19 cellular contexts compared by ENCODE assay signal in the genomic region with DNA sequence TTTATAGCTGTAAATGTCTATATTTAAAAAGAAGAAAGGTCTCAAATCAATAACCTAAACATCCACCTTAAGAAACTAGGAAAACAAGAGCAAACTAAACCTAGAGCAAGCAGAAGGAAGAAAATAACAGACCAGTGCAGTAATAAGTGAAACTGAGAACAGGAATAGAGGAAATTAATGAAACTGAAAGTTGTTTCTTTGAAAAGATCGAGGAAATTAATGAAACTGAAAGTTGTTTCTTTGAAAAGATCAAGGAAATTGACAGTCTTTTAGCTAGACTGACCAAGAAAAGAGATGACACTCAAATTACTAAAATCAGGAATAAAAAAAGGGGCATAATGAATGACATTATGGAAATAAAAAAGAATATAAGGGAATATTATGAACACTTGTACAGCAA. TPM values are rescaled to one million over a fixed set of nuclear protein-coding genes. Genes with fewer than 3 reads are reported as not detected.
DNase-seq lines count a peak whose midpoint lies in the region; ATAC-seq, FAIRE-seq and TF ChIP-seq lines count a peak whose summit lies in the region.
"Had no signal": no experiment of that assay in that cellular context is flagged by ENCODE, and none has a peak within 500 bp of the region (broad histone marks: within the 10 kb centered on the region; RNA-seq: fewer than 3 reads in every experiment).

No MANE protein-coding gene starts in this region.

- no peaks in the 10 kb centered on the region for H3K27me3 ChIP-seq in CD4-positive, alpha-beta T cell (ENCODE audit: control insufficient read depth, insufficient read depth, low read length)
- H3K27me3 ChIP-seq in right cardiac atrium (ENCODE audit: control insufficient read depth, insufficient read depth), result no peaks in the 10 kb centered on the region
- H3K27me3 ChIP-seq: BLaER1, esophagus muscularis mucosa, spleen had no signal

- peaks cover 43% of the 10 kb centered on the region for H3K4me1 Mint-ChIP-seq in CD4-positive, alpha-beta T cell (ENCODE audit: low read depth)
- H3K4me1 Mint-ChIP-seq in T-cell, result peaks cover 47 to 56% (median 53%) of the 10 kb centered on the region in 3 donors
- H3K4me1 Mint-ChIP-seq in dendritic cell treated with granulocyte-macrophage colony-stimulating factor and Interleukin-4, amounts not matched to agents 40 ng/mL and 50 ng/mL, for 4 days (ENCODE audit: low read depth), result peaks cover 23% of the 10 kb centered on the region
- H3K4me1 Mint-ChIP-seq: nephron progenitor cell had no signal

- H3K27me3 Mint-ChIP-seq in CD4-positive, alpha-beta T cell, result no peaks in the 10 kb centered on the region
- H3K27me3 Mint-ChIP-seq in T-cell, result no peaks in the 10 kb centered on the region
- peaks cover 57% of the 10 kb centered on the region for H3K27me3 Mint-ChIP-seq in dendritic cell treated with granulocyte-macrophage colony-stimulating factor and Interleukin-4, amounts not matched to agents 40 ng/mL and 50 ng/mL, for 4 days

- no peaks in the 10 kb centered on the region for H3K4me1 ChIP-seq in right cardiac atrium (ENCODE audit: control insufficient read depth, insufficient read depth, low read length)
- H3K4me1 ChIP-seq: BLaER1, esophagus muscularis mucosa, lower lobe of right lung had no signal

- H3K4me3 Mint-ChIP-seq in CD4-positive, alpha-beta T cell, result peak overlapping the region; percentile 74
- peak overlapping the region; percentile 55 to 75 (median 62) for H3K4me3 Mint-ChIP-seq in T-cell
- peak overlapping the region; percentile 63 for H3K4me3 Mint-ChIP-seq in dendritic cell treated with granulocyte-macrophage colony-stimulating factor and Interleukin-4, amounts not matched to agents 40 ng/mL and 50 ng/mL, for 4 days
- H3K4me3 Mint-ChIP-seq: nephron progenitor cell had no signal

- no peak for DNase-seq in CD4-positive, alpha-beta T cell
- DNase-seq in GM18507 (ENCODE audit: extremely low spot score, insufficient read length, low read depth) (no peak), T-cell (no peak), NCI-H128 (lab: John Stamatoyannopoulos, UW; ENCODE audit: unreplicated experiment) (no peak), right cardiac atrium (no peak), kidney tubule cell (ENCODE audit: low spot score) (no peak)
- DNase-seq: DMS79, dorsolateral prefrontal cortex, glutamatergic neuron, lower lobe of right lung, NCI-H1105 treated with DMSO at 0.1 percent for 48 hours, NCI-H226, nephron progenitor cell, spleen had no signal

- H3K9me3 Mint-ChIP-seq in CD4-positive, alpha-beta T cell, result peaks cover 2% of the 10 kb centered on the region
- H3K9me3 Mint-ChIP-seq in T-cell, result no peaks in the 10 kb centered on the region
- no peaks in the 10 kb centered on the region for H3K9me3 Mint-ChIP-seq in dendritic cell treated with granulocyte-macrophage colony-stimulating factor and Interleukin-4, amounts not matched to agents 40 ng/mL and 50 ng/mL, for 4 days

- POLR2A ChIA-PET in CD4-positive, alpha-beta T cell (lab: Charles Lee), result interaction anchor here (0.7 to 1.3 kb wide), 5 partner anchors 14 to 175 kb away, joined by 3 to 7 read pairs (median 5); partner anchors contain the start of gene SLFN5
- POLR2A ChIA-PET in T-cell (lab: Charles Lee), result no interaction called here

- peak overlapping the region; percentile 56 for H3K27ac Mint-ChIP-seq in CD4-positive, alpha-beta T cell
- H3K27ac Mint-ChIP-seq in T-cell, result peak overlapping the region; percentile 90
- no peak overlapping the region for H3K27ac Mint-ChIP-seq in dendritic cell treated with granulocyte-macrophage colony-stimulating factor and Interleukin-4, amounts not matched to agents 40 ng/mL and 50 ng/mL, for 4 days
- H3K27ac Mint-ChIP-seq: nephron progenitor cell, progenitor cell of endocrine pancreas had no signal

- H3K27ac ChIP-seq in CD4-positive, alpha-beta T cell (ENCODE audit: low read depth, low read length), result no peak overlapping the region
- no peak overlapping the region for H3K27ac ChIP-seq in right cardiac atrium (ENCODE audit: low read length)
- H3K27ac ChIP-seq: BLaER1, dorsolateral prefrontal cortex, esophagus muscularis mucosa, lower lobe of right lung had no signal

- TF ChIP-seq CTCF in CD4-positive, alpha-beta T cell (IDR thresholded peaks at IDR 0.05), result no peak

- peak; percentile 59 for FAIRE-seq in GM18507 (lab: Jason Lieb, UNC)

- WGBS in right cardiac atrium, result 56% methylated on average over 1 of the region's 1 CpG

- CTCF ChIA-PET in CD4-positive, alpha-beta T cell (lab: Charles Lee), result interaction anchor here (2.0 kb wide), 1 partner anchor 23 kb away, joined by 8 read pairs; no protein-coding TSS in a partner anchor
- CTCF ChIA-PET in T-cell (lab: Charles Lee), result interaction anchor here in 1 of 2 donors (1.3 kb wide), 1 partner anchor 24 kb away, joined by 6 read pairs; no protein-coding TSS in a partner anchor

- H3K36me3 Mint-ChIP-seq in CD4-positive, alpha-beta T cell (ENCODE audit: low read depth), result no peaks in the 10 kb centered on the region
- no peaks in the 10 kb centered on the region for H3K36me3 Mint-ChIP-seq in T-cell
- no peaks in the 10 kb centered on the region for H3K36me3 Mint-ChIP-seq in dendritic cell treated with granulocyte-macrophage colony-stimulating factor and Interleukin-4, amounts not matched to agents 40 ng/mL and 50 ng/mL, for 4 days (ENCODE audit: low read depth)

- H3K9me3 ChIP-seq in CD4-positive, alpha-beta T cell (ENCODE audit: control insufficient read depth, low read length), result no peaks in the 10 kb centered on the region
- H3K9me3 ChIP-seq in right cardiac atrium (ENCODE audit: control insufficient read depth, low read length), result no peaks in the 10 kb centered on the region
- H3K9me3 ChIP-seq: lower lobe of right lung had no signal

- no peak for ATAC-seq in CD4-positive, alpha-beta T cell (ENCODE audit: poor library complexity)
- ATAC-seq in T-cell (replicated peaks in 1 of 4) (peak in 2 of 4 experiments; percentile 22 to 26), HG02763 (IDR thresholded peaks at IDR 0.05; ENCODE audit: unreplicated experiment) (no peak), right cardiac atrium (no peak)
- ATAC-seq: lower lobe of right lung had no signal

- no peak overlapping the region for H3K4me3 ChIP-seq in right cardiac atrium (ENCODE audit: low read length)
- H3K4me3 ChIP-seq: BLaER1, dorsolateral prefrontal cortex, esophagus muscularis mucosa, lower lobe of right lung, spleen had no signal

- intact Hi-C loops in CD4-positive, alpha-beta T cell (cut with DNase I, micrococcal nuclease), result no loop called here
- intact Hi-C loops in dendritic cell treated with granulocyte-macrophage colony-stimulating factor and Interleukin-4, amounts not matched to agents 40 ng/mL and 50 ng/mL, for 4 days (cut with micrococcal nuclease), result loop anchor here (5.0 kb wide), 1 partner anchor 47 kb away; the partner anchor contains the start of gene SLFN5
- intact Hi-C loops in right cardiac atrium (cut with DNase I), result no loop called here

RNA-seq across cellular contexts. Expression of gene SLFN5, which starts 46.4 kb away (rescaled TPM):
- total RNA-seq in CD4-positive, alpha-beta T cell, result 10 to 100 TPM; 28.5 to 32.7 TPM
- 100 to 1,000 TPM; 132 to 195 (median 164) TPM for total RNA-seq in T-cell
- total RNA-seq in right cardiac atrium, result 10 to 100 TPM; 10.3 to 24.0 (median 20.1) TPM
- 3.9 TPM for polyA plus RNA-seq in right cardiac atrium
